In genomic region chr5:127076730-127077129, GRCh38 we compare ENCODE assay signal across 16 cellular contexts. TPM values are rescaled to one million over a fixed set of nuclear protein-coding genes. Genes with fewer than 3 reads are reported as not detected.
DNase-seq lines count a peak whose midpoint lies in the region; ATAC-seq, FAIRE-seq and TF ChIP-seq lines count a peak whose summit lies in the region.
"Had no signal": no experiment of that assay in that cellular context is flagged by ENCODE, and none has a peak within 500 bp of the region (broad histone marks: within the 10 kb centered on the region; RNA-seq: fewer than 3 reads in every experiment).

No MANE protein-coding gene starts in this region.

- no peak for TF ChIP-seq RAD21 in HepG2 (CRISPR knock-in tag; IDR thresholded peaks at IDR 0.05)

- no peaks in the 10 kb centered on the region for H3K36me3 ChIP-seq in HepG2 (replicated peaks in 1 of 2; ENCODE audit: control insufficient read depth in 1 of 2, insufficient read depth in 2 of 2, low read length in 2 of 2)
- H3K36me3 ChIP-seq: cardiac muscle cell, WERI-Rb-1 had no signal

- BruUV-seq in HepG2 (replicated peaks; lab: Mats Ljungman, UMichigan), result no TSS peak

- peak overlapping the region; percentile 28 for H3K4me2 ChIP-seq in HepG2 (ENCODE audit: low read depth, low read length)

- peaks cover 17 to 21% of the 10 kb centered on the region in 2 donors for H3K4me1 Mint-ChIP-seq in natural killer cell

- ATAC-seq in HepG2 (no peak), HG03521 (IDR thresholded peaks at IDR 0.05; ENCODE audit: unreplicated experiment) (no peak), natural killer cell (no peak)
- ATAC-seq: stimulated activated naive CD8-positive, alpha-beta T cell treated with anti-CD3 and anti-CD28 coated beads, Interleukin-15, Interleukin-2, amounts not matched to agents 100 U/mL and 50 U/mL, for 24 hours had no signal

- H3K79me2 ChIP-seq in HepG2 (ENCODE audit: insufficient read depth, low read length), result no peaks in the 10 kb centered on the region

- in situ Hi-C loops in ACHN (cut with HindIII; ENCODE audit: low pct_ligation_motif_present, low pct_unique_long_range_greater_than_20kb, low sequenced_read_pairs), result no loop called here
- in situ Hi-C loops in HepG2 (cut with HindIII; ENCODE audit: extremely low pct_ligation_motif_present, low pct_unique_long_range_greater_than_20kb), result no loop called here

- no peaks in the 10 kb centered on the region for H3K36me3 Mint-ChIP-seq in natural killer cell

- FAIRE-seq in HepG2 (lab: Jason Lieb, UNC), result no peak

- no peaks in the 10 kb centered on the region for H4K20me1 ChIP-seq in HepG2 (ENCODE audit: insufficient read depth, low read length)

- no peak overlapping the region for H3K4me3 ChIP-seq in HepG2 (replicated peaks in 1 of 3; ENCODE audit: insufficient read depth in 1 of 3, low read depth in 2 of 3, low read length in 3 of 3)
- H3K4me3 ChIP-seq: cardiac muscle cell had no signal

- H3K27me3 Mint-ChIP-seq in natural killer cell (ENCODE audit: low read depth in 2 of 2), result peaks cover 7 to 8% of the 10 kb centered on the region in 2 donors

- no peak overlapping the region for H2AFZ ChIP-seq in HepG2 (ENCODE audit: low read length)

- CTCF ChIA-PET in HepG2 (lab: Yijun Ruan, JAX; ENCODE audit: low intra/inter-chr PET ratio, low total read pairs), result no interaction called here

- no peaks in the 10 kb centered on the region for H3K9me3 Mint-ChIP-seq in natural killer cell

- H3K27ac ChIP-seq in HepG2 (ENCODE audit: extremely low read length, insufficient read depth, low read length), result no peak overlapping the region
- H3K27ac ChIP-seq: cardiac muscle cell, WERI-Rb-1 had no signal

- H3K4me3 Mint-ChIP-seq in natural killer cell, result no peak overlapping the region

- WGBS in HepG2 (ENCODE audit: low lambda C conversion rate), result 0% methylated on average over 4 of the region's 4 CpGs

- peaks cover 71% of the 10 kb centered on the region for H3K4me1 ChIP-seq in HepG2 (ENCODE audit: insufficient read depth, low read length)

- no peak overlapping the region for H3K27ac Mint-ChIP-seq in natural killer cell

- no peak overlapping the region for H3K9ac ChIP-seq in HepG2 (ENCODE audit: insufficient read depth, low read depth, low read length)

- intact Hi-C loops in HepG2 (cut with micrococcal nuclease; ENCODE audit: unreplicated experiment) (loop anchor here (10.0 kb wide), 1 partner anchor 118 kb away; no protein-coding TSS in a partner anchor), natural killer cell (cut with micrococcal nuclease) (no loop called here)

- 0 out of 5 replicates have a peak, but pooled peaks cover 0 to 1% of the 10 kb centered on the region in 2 experiments for H3K27me3 ChIP-seq in HepG2 (ENCODE audit: control insufficient read depth in 1 of 2, insufficient read depth in 2 of 2, low read length in 2 of 2)
- H3K27me3 ChIP-seq: cardiac muscle cell had no signal

- TF ChIP-seq EP300 in HepG2 (IDR thresholded peaks at IDR 0.05; ENCODE audit: low read depth in 2 of 2, low read length in 2 of 2) (no peak), HepG2 (CRISPR knock-in tag; IDR thresholded peaks at IDR 0.05; ENCODE audit: borderline replicate concordance) (no peak)

- DNase-seq in ACHN, result peak; percentile 26
- DNase-seq in LHCN-M2 (ENCODE audit: low read depth), result peak; percentile 57
- peak; percentile 93 to 96 for DNase-seq in dermis microvascular lymphatic vessel endothelial cell (ENCODE audit: low read depth in 2 of 2)
- no peak for DNase-seq in HepG2 (ENCODE audit: low spot score)
- no peak for DNase-seq in H4 (ENCODE audit: low spot score)
- DNase-seq in natural killer cell, result no peak
- DNase-seq in AG20443 (ENCODE audit: low spot score), result no peak
- DNase-seq: activated T-cell treated with anti-CD3 and anti-CD28 coated beads, Interleukin-2, amount 50 U/mL, for 48 hours; GDM1; KBM-7; SHP77 treated with DMSO at 0.1 percent for 48 hours; stimulated activated CD4-positive, alpha-beta T cell treated with anti-CD3 and anti-CD28 coated beads, Interleukin-1b, Interleukin-23, amount 100 ng/mL, for 48 hours; stimulated activated naive CD8-positive, alpha-beta T cell treated with anti-CD3 and anti-CD28 coated beads, Interleukin-15, Interleukin-2, amounts not matched to agents 100 U/mL and 50 U/mL, for 24 hours; WERI-Rb-1 had no signal

- TF ChIP-seq CTCF in HepG2 (CRISPR knock-in tag; IDR thresholded peaks at IDR 0.05), result no peak
- TF ChIP-seq CTCF in natural killer cell (IDR thresholded peaks at IDR 0.05), result no peak

- POLR2A ChIA-PET in HepG2 (lab: Yijun Ruan, JAX), result no interaction called here

- no peak for TF ChIP-seq POLR2A in HepG2 (IDR thresholded peaks at IDR 0.05; ENCODE audit: insufficient read depth in 1 of 2, low read depth in 2 of 2, low read length in 2 of 2)

- no peaks in the 10 kb centered on the region for H3K9me3 ChIP-seq in HepG2 (ENCODE audit: low read length)

TF ChIP-seq in HepG2, 621 proteins besides CTCF, POLR2A, EP300 and RAD21:
- TF ChIP-seq KMT2B (CRISPR knock-in tag; IDR thresholded peaks at IDR 0.05), result no peak
- peak; percentile 43; the same call in 1 of the 2 replicates for TF ChIP-seq RARA (CRISPR knock-in tag; IDR thresholded peaks at IDR 0.05)
- no peak for TF ChIP-seq NR2F6 (IDR thresholded peaks at IDR 0.05)
- 0 out of 2 replicates have a peak, but pooled peaks have one; percentile 11 for TF ChIP-seq NR2F6 (CRISPR knock-in tag; IDR thresholded peaks at IDR 0.05)
TF ChIP-seq in HepG2: peak in this region for 2.

RNA-seq across cellular contexts. Expression of gene C5orf63, which starts 3.4 kb away (rescaled TPM):
- 2.5 and 2.8 TPM in 2 replicates for total RNA-seq in LHCN-M2 (2014; rRNA removed)
- 3.8 TPM for polyA plus RNA-seq in LHCN-M2 (2012)
- total RNA-seq in dermis microvascular lymphatic vessel endothelial cell, result 0.89 and 1.2 TPM in 2 replicates
- 8.8 and 9.1 TPM in 2 replicates for total RNA-seq in HepG2 (2016; rRNA removed; fragmentation: Illumina TruSeq; extraction: Trizol)
- total RNA-seq in HepG2 (2016; cell fraction: cytosol; rRNA removed; fragmentation: Illumina TruSeq; extraction: Trizol; ENCODE audit: low read depth), result 1.5 and 2.9 TPM in 2 replicates
- 10.5 and 11.2 TPM in 2 replicates for total RNA-seq in HepG2 (2016; cell fraction: insoluble cytoplasmic fraction; rRNA removed; fragmentation: Illumina TruSeq; extraction: Trizol)
- total RNA-seq in HepG2 (2016; cell fraction: membrane; rRNA removed; fragmentation: Illumina TruSeq; extraction: Trizol), result 3.2 and 3.3 TPM in 2 replicates
- 13.7 and 20.9 TPM in 2 replicates for total RNA-seq in HepG2 (2016; cell fraction: nucleus; rRNA removed; fragmentation: Illumina TruSeq; extraction: Trizol)
- polyA plus RNA-seq in HepG2 (2011; rRNA removed), result 7.5 and 7.9 TPM in 2 replicates
- 2.6 and 4.3 TPM in 2 replicates for polyA plus RNA-seq in HepG2 (2011; cell fraction: cytosol; rRNA removed)
- 11.9 and 18.3 TPM in 2 replicates for polyA plus RNA-seq in HepG2 (2011; cell fraction: nucleus; rRNA removed)
- 7.6 and 7.9 TPM in 2 replicates for polyA plus RNA-seq in HepG2 (2012)
- 3.0 and 3.2 TPM in 2 replicates for polyA plus RNA-seq in HepG2 (2016; cell fraction: cytosol; fragmentation: Illumina TruSeq; extraction: Trizol; ENCODE audit: low read depth)
- 7.0 and 12.1 TPM in 2 replicates for polyA plus RNA-seq in HepG2 (2016; cell fraction: insoluble cytoplasmic fraction; fragmentation: Illumina TruSeq; extraction: Trizol; ENCODE audit: low read depth)
- polyA plus RNA-seq in HepG2 (2016; cell fraction: membrane; fragmentation: Illumina TruSeq; extraction: Trizol; ENCODE audit: low read depth), result 2.3 and 2.4 TPM in 2 replicates
- 14.0 TPM in 2 replicates for polyA plus RNA-seq in HepG2 (2016; cell fraction: nucleus; fragmentation: Illumina TruSeq; extraction: Trizol; ENCODE audit: insufficient read depth, low read depth)
- 8.7 TPM in 1 of 2 replicates, not detected in the other for polyA minus RNA-seq in HepG2 (2011; rRNA and poly(A)+ RNA removed; ENCODE audit: low replicate concordance)
- polyA minus RNA-seq in HepG2 (2011; cell fraction: cytosol; rRNA and poly(A)+ RNA removed), result 1.4 and 2.1 TPM in 2 replicates
- polyA minus RNA-seq in HepG2 (2011; cell fraction: nucleus; rRNA and poly(A)+ RNA removed), result 25.5 and 36.3 TPM in 2 replicates
- total RNA-seq in H4 (2014; rRNA removed; shearing (Covaris generic)), result not detected in 2 replicates
- total RNA-seq in natural killer cell, result 10 to 100 TPM; 10.4 to 18.8 (median 11.7) TPM

RNA-seq across cellular contexts. Expression of gene MARCHF3, which starts 46.4 kb away (rescaled TPM):
- total RNA-seq in LHCN-M2 (2014; rRNA removed) (13.7 and 15.9 TPM in 2 replicates), dermis microvascular lymphatic vessel endothelial cell (99.6 and 123 TPM in 2 replicates), HepG2 (2016; rRNA removed; fragmentation: Illumina TruSeq; extraction: Trizol) (9.0 and 11.9 TPM in 2 replicates), natural killer cell (10 to 100 TPM in 1 of 3 donors, 1 to 10 TPM in 2; 6.8 to 11.2 (median 8.9) TPM)
- polyA plus RNA-seq in LHCN-M2 (2012), result 14.6 TPM
- total RNA-seq in HepG2 (2016; cell fraction: cytosol; rRNA removed; fragmentation: Illumina TruSeq; extraction: Trizol; ENCODE audit: low read depth), result 16.8 and 18.3 TPM in 2 replicates
- 10.2 and 12.7 TPM in 2 replicates for total RNA-seq in HepG2 (2016; cell fraction: insoluble cytoplasmic fraction; rRNA removed; fragmentation: Illumina TruSeq; extraction: Trizol)
- 20.1 and 23.6 TPM in 2 replicates for total RNA-seq in HepG2 (2016; cell fraction: membrane; rRNA removed; fragmentation: Illumina TruSeq; extraction: Trizol)
- 8.5 and 10.1 TPM in 2 replicates for total RNA-seq in HepG2 (2016; cell fraction: nucleus; rRNA removed; fragmentation: Illumina TruSeq; extraction: Trizol)
- 4.3 and 4.8 TPM in 2 replicates for polyA plus RNA-seq in HepG2 (2011; rRNA removed)
- polyA plus RNA-seq in HepG2 (2011; cell fraction: cytosol; rRNA removed), result 3.3 and 4.3 TPM in 2 replicates
- 2.8 and 3.5 TPM in 2 replicates for polyA plus RNA-seq in HepG2 (2011; cell fraction: nucleus; rRNA removed)
- polyA plus RNA-seq in HepG2 (2012), result 1.4 and 3.0 TPM in 2 replicates
- 10.2 and 16.4 TPM in 2 replicates for polyA plus RNA-seq in HepG2 (2016; cell fraction: cytosol; fragmentation: Illumina TruSeq; extraction: Trizol; ENCODE audit: low read depth)
- 8.3 and 11.1 TPM in 2 replicates for polyA plus RNA-seq in HepG2 (2016; cell fraction: insoluble cytoplasmic fraction; fragmentation: Illumina TruSeq; extraction: Trizol; ENCODE audit: low read depth)
- polyA plus RNA-seq in HepG2 (2016; cell fraction: membrane; fragmentation: Illumina TruSeq; extraction: Trizol; ENCODE audit: low read depth), result 17.2 and 19.6 TPM in 2 replicates
- polyA plus RNA-seq in HepG2 (2016; cell fraction: nucleus; fragmentation: Illumina TruSeq; extraction: Trizol; ENCODE audit: insufficient read depth, low read depth), result 6.8 and 8.9 TPM in 2 replicates
- polyA minus RNA-seq in HepG2 (2011; rRNA and poly(A)+ RNA removed; ENCODE audit: low replicate concordance), result 1.9 and 10.3 TPM in 2 replicates
- polyA minus RNA-seq in HepG2 (2011; cell fraction: cytosol; rRNA and poly(A)+ RNA removed), result 1.4 and 3.9 TPM in 2 replicates
- 4.5 and 7.2 TPM in 2 replicates for polyA minus RNA-seq in HepG2 (2011; cell fraction: nucleus; rRNA and poly(A)+ RNA removed)
- total RNA-seq in H4 (2014; rRNA removed; shearing (Covaris generic)), result 0.21 and 1.0 TPM in 2 replicates

Comparison
In these comparisons a context has a peak if more than half of its experiments do, and no peak if none do; other contexts are left out.
1. DNase-seq: peak in ACHN (single experiment), LHCN-M2 (single experiment) and dermis microvascular lymphatic vessel endothelial cell (2 of 2); none in HepG2 (single experiment), H4 (single experiment), natural killer cell (single experiment) and AG20443 (single experiment).